ENCODE assay signal across 8 cellular contexts in the genomic region with DNA sequence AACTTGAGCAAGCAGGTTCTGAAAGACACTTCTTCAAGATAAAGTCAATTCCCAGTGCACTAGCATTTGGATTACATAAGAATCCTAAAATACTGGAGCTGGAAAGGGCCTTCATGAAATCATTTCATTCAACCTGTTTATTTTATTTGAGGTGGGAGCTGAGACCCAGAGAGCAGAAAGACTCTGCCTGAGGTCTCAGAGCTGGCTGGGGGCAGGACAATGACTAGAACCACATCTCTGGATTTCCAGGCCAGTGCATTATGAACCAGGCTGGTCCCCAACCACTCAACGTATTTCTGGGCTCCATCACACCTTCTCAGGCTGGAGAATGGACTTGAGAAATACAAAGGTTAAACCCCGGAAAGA. TPM values are rescaled to one million over a fixed set of nuclear protein-coding genes. Genes with fewer than 3 reads are reported as not detected.
DNase-seq lines count a peak whose midpoint lies in the region; TF ChIP-seq lines count a peak whose summit lies in the region.

No MANE protein-coding gene starts in this region.

- peaks cover 23% of the 10 kb centered on the region for H3K36me3 ChIP-seq in OCI-LY1 (ENCODE audit: insufficient read depth, low read length)
- H3K36me3 ChIP-seq in hepatocyte (replicated peaks; ENCODE audit: insufficient read depth, low read depth) = no peaks in the 10 kb centered on the region
- peaks cover 18% of the 10 kb centered on the region for H3K36me3 ChIP-seq in thymus (ENCODE audit: control insufficient read depth, insufficient read depth)

- H3K4me3 Mint-ChIP-seq in activated T-cell treated with anti-CD3 and anti-CD28 coated beads, Interleukin-2, amount 50 U/mL, for 24 hours = peak overlapping the region; percentile 54

- no peak for TF ChIP-seq CTCF in OCI-LY1 (IDR thresholded peaks at IDR 0.05; ENCODE audit: low read length)
- TF ChIP-seq CTCF in hepatocyte (IDR thresholded peaks at IDR 0.05; ENCODE audit: poor library complexity) = no peak

- peaks cover 8% of the 10 kb centered on the region for H3K9me3 Mint-ChIP-seq in activated T-cell treated with anti-CD3 and anti-CD28 coated beads, Interleukin-2, amount 50 U/mL, for 24 hours

- no peaks in the 10 kb centered on the region for H3F3A ChIP-seq in OCI-LY1 (ENCODE audit: insufficient read depth, low read length)

- 57% methylated on average over 2 of the region's 2 CpGs for WGBS in hepatocyte (ENCODE audit: low lambda C conversion rate, missing lambda C conversion rate)
- 92% methylated on average over 2 of the region's 2 CpGs for WGBS in thymus

- peak overlapping the region; percentile 95 for H3K27ac Mint-ChIP-seq in activated T-cell treated with anti-CD3 and anti-CD28 coated beads, Interleukin-2, amount 50 U/mL, for 24 hours

- no peaks in the 10 kb centered on the region for H4K20me1 ChIP-seq in OCI-LY1 (ENCODE audit: insufficient read depth, low read length)
- H4K20me1 ChIP-seq in hepatocyte (ENCODE audit: insufficient read depth, poor library complexity, severe bottlenecking) = peaks cover 62% of the 10 kb centered on the region

- H3K79me2 ChIP-seq in OCI-LY1 (ENCODE audit: insufficient read depth, low read length) = peaks cover 93% of the 10 kb centered on the region
- H3K79me2 ChIP-seq in hepatocyte = peaks cover 96% of the 10 kb centered on the region

- no peaks in the 10 kb centered on the region for H3K9me2 ChIP-seq in OCI-LY1 (ENCODE audit: low read depth, low read length)
- H3K9me2 ChIP-seq in hepatocyte (replicated peaks; ENCODE audit: insufficient read depth) = no peaks in the 10 kb centered on the region

- no peaks in the 10 kb centered on the region for H3K27me3 Mint-ChIP-seq in activated T-cell treated with anti-CD3 and anti-CD28 coated beads, Interleukin-2, amount 50 U/mL, for 24 hours

- H3K27me3 ChIP-seq in OCI-LY1 (ENCODE audit: insufficient read depth, low read length) = no peaks in the 10 kb centered on the region
- no peaks in the 10 kb centered on the region for H3K27me3 ChIP-seq in hepatocyte
- H3K27me3 ChIP-seq in thymus (ENCODE audit: control insufficient read depth, insufficient read depth) = no peaks in the 10 kb centered on the region

- H3K9ac ChIP-seq in OCI-LY1 (ENCODE audit: low read length) = peak overlapping the region; percentile 25; the same call in 1 of the 2 replicates

- peaks cover 66% of the 10 kb centered on the region for H3K36me3 Mint-ChIP-seq in activated T-cell treated with anti-CD3 and anti-CD28 coated beads, Interleukin-2, amount 50 U/mL, for 24 hours (ENCODE audit: low read depth)

- H3K4me1 ChIP-seq in OCI-LY1 (ENCODE audit: insufficient read depth, low read length, severe bottlenecking) = peaks cover 58% of the 10 kb centered on the region
- H3K4me1 ChIP-seq in hepatocyte (ENCODE audit: insufficient read depth) = peaks cover 62% of the 10 kb centered on the region
- H3K4me1 ChIP-seq in thymus (ENCODE audit: control insufficient read depth, insufficient read depth, low read length) = peaks cover 34% of the 10 kb centered on the region

- DNase-seq in activated T-cell treated with anti-CD3 and anti-CD28 coated beads, Interleukin-2, amount 50 U/mL, for 24 hours = no peak
- no peak for DNase-seq in activated T-cell treated with anti-CD3 and anti-CD28 coated beads, Interleukin-2, amount 50 U/mL, for 1 hour
- DNase-seq in hepatocyte (ENCODE audit: low spot score) = no peak
- no peak for DNase-seq in NCI-H446 treated with DMSO at 0.1 percent for 48 hours (lab: John Stamatoyannopoulos, UW)
- DNase-seq in iPS-NIHi11 (ENCODE audit: low spot score) = no peak
- no peak for DNase-seq in NCI-H2029 (lab: John Stamatoyannopoulos, UW)

- H3K4me1 Mint-ChIP-seq in activated T-cell treated with anti-CD3 and anti-CD28 coated beads, Interleukin-2, amount 50 U/mL, for 24 hours (ENCODE audit: low read depth) = peaks cover 88% of the 10 kb centered on the region

- H3K4me2 ChIP-seq in OCI-LY1 (ENCODE audit: low read length) (peak overlapping the region; percentile 43; the same call in 1 of the 2 replicates), hepatocyte (peak overlapping the region; percentile 67)

- H3K4me3 ChIP-seq in OCI-LY1 (ENCODE audit: low read depth, low read length, poor library complexity, severe bottlenecking) = no peak overlapping the region
- H3K4me3 ChIP-seq in hepatocyte = no peak overlapping the region
- no peak overlapping the region for H3K4me3 ChIP-seq in thymus (ENCODE audit: low read length)

- H3K9me3 ChIP-seq in OCI-LY1 (ENCODE audit: low read length) = 0 out of 2 replicates have a peak, but pooled peaks cover 8% of the 10 kb centered on the region
- H3K9me3 ChIP-seq in hepatocyte (ENCODE audit: low read depth) = no peaks in the 10 kb centered on the region
- no peaks in the 10 kb centered on the region for H3K9me3 ChIP-seq in thymus (ENCODE audit: control insufficient read depth)

- H3K27ac ChIP-seq in OCI-LY1 (ENCODE audit: low read depth, low read length, poor library complexity, severe bottlenecking) = peak overlapping the region; percentile 63
- peak overlapping the region; percentile 92 for H3K27ac ChIP-seq in hepatocyte
- peak overlapping the region; percentile 66 for H3K27ac ChIP-seq in thymus (ENCODE audit: low read depth)

- H2AFZ ChIP-seq in OCI-LY1 (ENCODE audit: low read length) = no peak overlapping the region
- no peak overlapping the region for H2AFZ ChIP-seq in hepatocyte

RNA-seq across cellular contexts. Expression of a gene that starts 8.4 kb away (rescaled TPM):
- total RNA-seq in hepatocyte = 88.1 and 92.8 TPM in 2 replicates
- 168 and 184 TPM in 2 replicates for polyA plus RNA-seq in hepatocyte
- 152 TPM for polyA plus RNA-seq in thymus
